ENCODE assay signal across 18 cellular contexts in the genomic region with DNA sequence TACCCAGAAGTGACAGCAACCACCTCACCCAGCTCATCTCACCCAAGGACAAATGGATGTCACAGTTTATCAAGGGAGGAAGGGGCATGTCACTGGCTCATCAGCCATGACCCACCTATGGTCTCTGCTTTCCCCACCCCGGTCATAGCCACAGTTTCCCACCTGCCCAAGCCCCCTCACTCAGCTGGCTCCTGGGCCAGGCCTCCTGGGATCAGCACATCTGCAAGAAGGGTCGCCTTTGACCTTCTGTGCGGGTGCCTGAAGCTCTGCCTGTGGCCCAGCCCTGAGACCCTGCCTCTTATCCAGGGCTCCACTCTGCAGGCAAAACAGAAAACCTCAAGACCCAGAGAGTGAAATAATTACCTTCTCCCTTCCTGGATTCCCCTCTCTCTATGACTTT.
"Had no signal": no experiment of that assay in that cellular context is flagged by ENCODE, and none has a peak within 500 bp of the region (broad histone marks: within the 10 kb centered on the region; RNA-seq: fewer than 3 reads in every experiment).

No MANE protein-coding gene starts in this region.

- H3K4me3 ChIP-seq: heart right ventricle, psoas muscle, smooth muscle cell, suprapubic skin, thyroid gland, uterus had no signal

- H3K36me3 ChIP-seq: heart right ventricle, suprapubic skin, thyroid gland, uterus had no signal

- H3K4me3 Mint-ChIP-seq: mesothelial cell of epicardium, natural killer cell, neural crest cell, type B pancreatic cell had no signal

- H3K9me3 ChIP-seq: psoas muscle, suprapubic skin, thyroid gland, uterus had no signal

- H3K27ac Mint-ChIP-seq: mesothelial cell of epicardium, natural killer cell, type B pancreatic cell had no signal

- H2AFZ ChIP-seq: parathyroid adenoma had no signal

- H3K4me2 ChIP-seq: smooth muscle cell had no signal

- H3K27ac ChIP-seq: heart right ventricle, parathyroid adenoma, psoas muscle, suprapubic skin, thyroid gland, uterus had no signal

- H3K27me3 ChIP-seq: thyroid gland, uterus had no signal

- H3K9ac ChIP-seq: parathyroid adenoma had no signal

- H3K36me3 Mint-ChIP-seq: mesothelial cell of epicardium, natural killer cell, type B pancreatic cell had no signal

- H3K9me3 Mint-ChIP-seq: natural killer cell, neural crest cell had no signal

- H3K4me1 Mint-ChIP-seq: mesothelial cell of epicardium, natural killer cell had no signal

- H3K4me1 ChIP-seq: heart right ventricle, parathyroid adenoma, psoas muscle, suprapubic skin, thyroid gland, uterus had no signal

- DNase-seq: cerebellar nuclear complex; dermis blood vessel endothelial cell; heart right ventricle; hypothalamus; kidney glomerular epithelial cell; natural killer cell; occipital lobe; psoas muscle; stimulated activated CD4-positive, alpha-beta T cell treated with anti-CD3 and anti-CD28 coated beads, Interleukin-2, amount 100 ng/mL, for 48 hours; stimulated activated naive CD4-positive, alpha-beta T cell treated with Interleukin-2 at 50 U/mL for 16 hours; thyroid gland; uterus had no signal
